15 cellular contexts compared by ENCODE assay signal in the genomic region with DNA sequence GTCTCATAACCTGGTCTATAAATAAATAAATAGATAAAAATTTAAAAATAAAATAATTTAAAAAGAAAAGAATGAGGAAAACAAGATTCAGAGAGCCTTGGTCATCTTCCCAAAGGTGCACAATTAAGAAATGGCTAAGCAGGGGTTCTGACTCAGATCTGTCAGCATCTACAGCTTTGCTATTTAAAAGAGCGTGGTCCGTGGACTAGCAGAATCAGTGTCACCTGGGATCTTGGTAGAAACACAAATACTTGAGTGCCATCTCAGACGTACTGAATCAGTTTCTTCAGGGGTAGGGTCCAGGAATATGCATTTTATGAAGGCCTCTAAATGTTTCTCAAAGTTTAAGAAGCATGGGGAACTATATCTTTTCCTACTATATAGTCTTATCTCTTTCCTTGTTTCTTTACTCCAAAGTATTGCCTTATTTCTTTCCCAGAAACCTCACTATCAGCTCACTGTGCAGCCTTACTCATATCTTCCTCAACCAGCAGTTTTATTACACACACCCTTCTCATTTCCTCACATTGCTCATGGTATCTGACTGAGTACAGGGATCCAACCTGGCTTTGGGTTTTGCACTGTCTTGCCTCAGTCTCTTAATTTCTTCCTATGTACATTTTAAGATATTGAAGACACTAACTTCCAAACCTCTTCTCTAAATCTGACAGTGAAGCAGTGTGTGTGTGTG. TPM values are rescaled to one million over a fixed set of nuclear protein-coding genes. Genes with fewer than 3 reads are reported as not detected.
DNase-seq lines count a peak whose midpoint lies in the region; ATAC-seq and TF ChIP-seq lines count a peak whose summit lies in the region.
"Had no signal": no experiment of that assay in that cellular context is flagged by ENCODE, and none has a peak within 500 bp of the region (broad histone marks: within the 10 kb centered on the region; RNA-seq: fewer than 3 reads in every experiment).

No MANE protein-coding gene starts in this region.

- no peak for TF ChIP-seq CTCF in C4-2B (conservative IDR thresholded peaks at IDR 0.05)
- TF ChIP-seq CTCF in cardiac fibroblast (IDR thresholded peaks at IDR 0.05; ENCODE audit: low read depth, low read length): no peak
- no peak for TF ChIP-seq CTCF in mucosa of descending colon (IDR thresholded peaks at IDR 0.05)

- no peaks in the 10 kb centered on the region for H3K9me3 ChIP-seq in mucosa of descending colon
- H3K9me3 ChIP-seq: SJSA1 had no signal

- peak; percentile 74 for ATAC-seq in mucosa of descending colon
- ATAC-seq in GM21723 (IDR thresholded peaks at IDR 0.05; ENCODE audit: unreplicated experiment): no peak

- H3K36me3 ChIP-seq in mucosa of descending colon (ENCODE audit: low read depth): no peaks in the 10 kb centered on the region
- H3K36me3 ChIP-seq: SJSA1 had no signal

- H3K27ac ChIP-seq in C4-2B: peak overlapping the region; percentile 96; the same call in 1 of the 2 replicates
- H3K27ac ChIP-seq: SJSA1 had no signal

- intact Hi-C loops in mucosa of descending colon (cut with DNase I, micrococcal nuclease): loop anchor here in 1 of 2 donors (10.0 kb wide), 1 partner anchor 215 kb away; the partner anchor contains the start of gene ZFAND5

- H3K4me1 ChIP-seq in mucosa of descending colon (ENCODE audit: low read depth): peaks cover 16% of the 10 kb centered on the region

- DNase-seq in M059J (ENCODE audit: low read depth) (peak; percentile 73), cardiac fibroblast (ENCODE audit: low read depth in 2 of 2) (peak; percentile 60 to 64), mucosa of descending colon (no peak), ureter (ENCODE audit: low spot score) (no peak)
- no peak for DNase-seq in stimulated activated CD4-positive, alpha-beta T cell treated with anti-CD3 and anti-CD28 coated beads, Interleukin-1b, Interleukin-23, amount 100 ng/mL, for 48 hours
- no peak for DNase-seq in activated CD4-positive, CD25-positive, alpha-beta regulatory T cell (lab: John Stamatoyannopoulos, UW)
- DNase-seq: activated CD4-positive, alpha-beta T cell treated with anti-CD3 and anti-CD28 coated beads for 1 hour; CD4-positive, CD25-positive, alpha-beta regulatory T cell; immature natural killer cell; NCI-H1092; NCI-H526 treated with DMSO at 0.1 percent for 48 hours; stimulated activated CD8-positive, alpha-beta memory T cell treated with anti-CD3 and anti-CD28 coated beads, Interleukin-4, amount 100 ng/mL, for 48 hours had no signal

- H3K4me3 ChIP-seq in cardiac fibroblast (replicated peaks in 1 of 2; ENCODE audit: low read depth in 2 of 2, low read length in 2 of 2) (no peak overlapping the region), mucosa of descending colon (no peak overlapping the region)
- H3K4me3 ChIP-seq: SJSA1 had no signal

RNA-seq across cellular contexts. Expression of gene TMC1, which starts 58.6 kb away (rescaled TPM):
- total RNA-seq in M059J (2014; rRNA removed; shearing (Covaris generic)): 1.1 TPM in 1 of 2 replicates, not detected in the other
- total RNA-seq in mucosa of descending colon (under 1 TPM; 0.17 to 0.77 (median 0.19) TPM), ureter (3.5 TPM)
- total RNA-seq: CD4-positive, CD25-positive, alpha-beta regulatory T cell had no signal

Comparison
In these comparisons a context has a peak if more than half of its experiments do, and no peak if none do; other contexts are left out.
1. DNase-seq: peak in M059J (single experiment) and cardiac fibroblast (2 of 2); none in mucosa of descending colon (0 of 3), ureter (single experiment), stimulated activated CD4-positive, alpha-beta T cell treated with anti-CD3 and anti-CD28 coated beads, Interleukin-1b, Interleukin-23, amount 100 ng/mL, for 48 hours (single experiment) and activated CD4-positive, CD25-positive, alpha-beta regulatory T cell (0 of 4).